ENCODE assay signal across 16 cellular contexts in the genomic region with DNA sequence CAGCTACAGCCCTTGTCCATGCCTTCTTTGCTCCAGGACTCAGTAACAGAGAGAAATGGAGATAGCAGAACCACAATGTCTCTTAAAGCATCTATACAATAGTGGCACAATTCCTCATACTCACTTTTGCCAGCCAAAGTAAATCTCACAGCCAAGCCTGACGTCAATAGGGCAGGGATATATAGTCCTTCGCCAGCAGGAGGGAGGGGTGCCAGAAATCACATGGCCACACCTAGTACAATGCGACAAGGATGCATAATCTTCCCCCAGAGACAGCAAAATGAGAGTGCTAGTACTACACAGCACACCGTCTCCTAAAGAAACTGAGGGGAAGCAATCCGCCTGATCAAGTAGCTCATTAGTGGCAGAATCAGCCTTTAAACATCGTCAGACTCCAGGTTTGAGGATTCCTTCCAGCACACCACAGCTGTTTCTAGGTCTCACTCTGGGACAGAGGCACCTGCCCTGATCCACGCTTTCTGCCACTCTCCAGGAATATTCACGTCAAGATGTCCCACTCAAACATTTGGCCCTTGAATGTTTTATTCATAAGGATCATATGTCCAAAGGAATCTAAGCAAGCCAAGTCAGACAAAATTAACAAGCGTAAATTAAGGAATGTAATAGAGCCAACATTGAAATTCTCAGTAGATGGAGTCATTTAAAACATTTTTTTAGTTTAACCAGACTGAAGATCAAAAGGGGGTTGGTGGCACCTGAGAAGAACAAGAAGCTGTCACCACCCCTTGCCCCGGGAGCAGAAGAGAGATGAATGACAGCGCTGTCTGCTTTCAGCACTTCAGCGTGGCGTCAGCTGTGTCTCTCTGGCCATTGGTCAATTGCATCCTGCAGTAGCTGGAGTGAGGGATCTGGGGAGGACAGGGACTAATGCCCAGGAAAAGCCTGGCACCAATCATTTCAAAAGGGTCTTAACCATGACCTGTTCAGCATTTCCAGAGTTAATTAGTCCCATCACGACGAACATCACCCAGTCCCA.
A peak's percentile ranks its signal among the peaks of the same experiment; 100 is the strongest.
DNase-seq lines count a peak whose midpoint lies in the region; ATAC-seq and TF ChIP-seq lines count a peak whose summit lies in the region.
"Had no signal": no experiment of that assay in that cellular context is flagged by ENCODE, and none has a peak within 500 bp of the region (broad histone marks: within the 10 kb centered on the region; RNA-seq: fewer than 3 reads in every experiment).

No MANE protein-coding gene starts in this region.

- H3K4me1 ChIP-seq in prostate gland (replicated peaks) = peaks cover 18% of the 10 kb centered on the region

- intact Hi-C loops in prostate gland (cut with DNase I) = loop anchor here (5.0 to 10.0 kb wide), 3 partner anchors 38 to 153 kb away; no protein-coding TSS in a partner anchor

- 43% methylated on average over 15 of the region's 15 CpGs for WGBS in prostate gland

- no peak for TF ChIP-seq CTCF in fibroblast of the aortic adventitia (IDR thresholded peaks at IDR 0.05; ENCODE audit: insufficient read depth, low read length)
- TF ChIP-seq CTCF in prostate gland (IDR thresholded peaks at IDR 0.05) = peak in 2 of 4 experiments; percentile 26 to 39

- no peak for TF ChIP-seq POLR2A in prostate gland (IDR thresholded peaks at IDR 0.05)

- no peaks in the 10 kb centered on the region for H3K27me3 ChIP-seq in prostate gland (replicated peaks; ENCODE audit: insufficient read depth)
- H3K27me3 ChIP-seq: uterus had no signal

- no peaks in the 10 kb centered on the region for H3K9me3 ChIP-seq in prostate gland
- H3K9me3 ChIP-seq: uterus had no signal

- peak overlapping the region; percentile 81 to 84 for H3K27ac ChIP-seq in prostate gland
- H3K27ac ChIP-seq: KMS-11, uterus had no signal

- ATAC-seq in GM21381 (IDR thresholded peaks at IDR 0.05; ENCODE audit: unreplicated experiment) (no peak), HG03196 (IDR thresholded peaks at IDR 0.05; ENCODE audit: unreplicated experiment) (no peak)

- DNase-seq in LoVo (ENCODE audit: low spot score) (peak; percentile 72), SK-N-DZ (ENCODE audit: low spot score) (peak; percentile 37), fibroblast of the aortic adventitia (ENCODE audit: low read depth) (peak; percentile 83), prostate gland (ENCODE audit: low spot score) (peak; percentile 86), NCI-H1930 (lab: John Stamatoyannopoulos, UW) (no peak), COLO829 (ENCODE audit: low spot score) (no peak)
- DNase-seq: activated CD4-positive, alpha-beta T cell treated with anti-CD3 and anti-CD28 coated beads, Interleukin-2, amount 10 ng/mL, durations not matched to agents 24 days and 14 days; activated effector memory CD4-positive, alpha-beta T cell treated with anti-CD3 and anti-CD28 coated beads, Interleukin-2, amount 50 U/mL, for 16 hours; CD4-positive, alpha-beta T cell; HFFc6; NCI-H82; retina; uterus had no signal

- H3K4me3 ChIP-seq in fibroblast of the aortic adventitia (ENCODE audit: low read depth, low read length) = no peak overlapping the region
- H3K4me3 ChIP-seq in prostate gland = no peak overlapping the region
- H3K4me3 ChIP-seq: uterus had no signal

- H3K36me3 ChIP-seq in prostate gland = no peaks in the 10 kb centered on the region
- H3K36me3 ChIP-seq: uterus had no signal

Comparison
In these comparisons a context has a peak if more than half of its experiments do, and no peak if none do; other contexts are left out.
1. DNase-seq: peak in LoVo (single experiment), SK-N-DZ (single experiment), fibroblast of the aortic adventitia (single experiment) and prostate gland (single experiment); none in NCI-H1930 (0 of 2) and COLO829 (single experiment).